In genomic region chr2:133666621-133667020, GRCh38 we compare ENCODE assay signal across 22 cellular contexts.
A peak's percentile ranks its signal among the peaks of the same experiment; 100 is the strongest.
DNase-seq lines count a peak whose midpoint lies in the region; ATAC-seq and TF ChIP-seq lines count a peak whose summit lies in the region.
"Had no signal": no experiment of that assay in that cellular context is flagged by ENCODE, and none has a peak within 500 bp of the region (broad histone marks: within the 10 kb centered on the region; RNA-seq: fewer than 3 reads in every experiment).

No MANE protein-coding gene starts in this region.

- H3K36me3 Mint-ChIP-seq in T-cell: no peaks in the 10 kb centered on the region
- H3K36me3 Mint-ChIP-seq: CD14-positive monocyte had no signal

- H3K27me3 ChIP-seq in SK-N-SH (ENCODE audit: insufficient read depth) (no peaks in the 10 kb centered on the region), PC-3 (ENCODE audit: low read length) (no peaks in the 10 kb centered on the region), fibroblast of lung (ENCODE audit: control insufficient read depth, insufficient read depth, low read length) (no peaks in the 10 kb centered on the region)
- H3K27me3 ChIP-seq: SJCRH30 had no signal

- H2AFZ ChIP-seq in SK-N-SH (ENCODE audit: low read depth) (no peak overlapping the region), PC-3 (ENCODE audit: low read length) (no peak overlapping the region), fibroblast of lung (ENCODE audit: low read length) (no peak overlapping the region)
- H2AFZ ChIP-seq: GM23338 had no signal

- H3K4me1 Mint-ChIP-seq in T-cell: no peaks in the 10 kb centered on the region
- H3K4me1 Mint-ChIP-seq: CD14-positive monocyte had no signal

- CTCF ChIA-PET in SK-N-SH (lab: Yijun Ruan, JAX) (no interaction called here), PC-3 (lab: Charles Lee) (interaction anchor here (0.7 kb wide), 1 partner anchor 45 kb away, joined by 3 read pairs; no protein-coding TSS in a partner anchor), T-cell (lab: Charles Lee) (no interaction called here)

- no peak for TF ChIP-seq RAD21 in SK-N-SH (IDR thresholded peaks at IDR 0.05; ENCODE audit: low read length)

- no peak overlapping the region for H3K27ac Mint-ChIP-seq in T-cell
- H3K27ac Mint-ChIP-seq: GM23338 had no signal

- H3K9me3 Mint-ChIP-seq in T-cell: peaks cover 8 to 14% (median 10%) of the 10 kb centered on the region in 3 donors
- H3K9me3 Mint-ChIP-seq: GM23338 had no signal

- H3F3A ChIP-seq in SK-N-SH (replicated peaks; ENCODE audit: insufficient read depth) (peaks cover 10% of the 10 kb centered on the region), PC-3 (ENCODE audit: low read length, unreplicated experiment) (no peaks in the 10 kb centered on the region)

- no peaks in the 10 kb centered on the region for H3K79me2 ChIP-seq in SK-N-SH (ENCODE audit: insufficient read depth)
- H3K79me2 ChIP-seq in PC-3 (ENCODE audit: low read length): no peaks in the 10 kb centered on the region
- H3K79me2 ChIP-seq in fibroblast of lung (ENCODE audit: control insufficient read depth, insufficient read depth, low read length): no peaks in the 10 kb centered on the region

- no TSS peak for BruUV-seq in PC-3 (replicated peaks; lab: Mats Ljungman, UMichigan)

- 11% methylated on average over 1 of the region's 1 CpG for WGBS in SK-N-SH (ENCODE audit: low lambda C conversion rate)
- WGBS in mesodermal cell (ENCODE audit: insufficient coverage in 2 of 2), 2 experiments: no CpG with 5 or more reads among the region's 1 CpG

- H3K9ac ChIP-seq in SK-N-SH (peak overlapping the region; percentile 40; the same call in 1 of the 2 replicates), PC-3 (ENCODE audit: low read length) (no peak overlapping the region), fibroblast of lung (ENCODE audit: insufficient read depth, low read length) (no peak overlapping the region)
- H3K9ac ChIP-seq: KMS-11 had no signal

- no peak overlapping the region for H3K4me3 ChIP-seq in SK-N-SH (ENCODE audit: low read depth in 2 of 2, low read length in 1 of 2)
- H3K4me3 ChIP-seq in PC-3 (ENCODE audit: low read length): no peak overlapping the region
- no peak overlapping the region for H3K4me3 ChIP-seq in fibroblast of lung (replicated peaks in 1 of 4; ENCODE audit: control extremely low read depth in 1 of 4, insufficient read depth in 1 of 4, low read depth in 3 of 4, low read length in 4 of 4)
- H3K4me3 ChIP-seq in mesodermal cell (ENCODE audit: extremely low read depth, insufficient read depth, low read length, poor library complexity, severe bottlenecking): no peak overlapping the region
- H3K4me3 ChIP-seq: GM12878, GM23338, SJCRH30 had no signal

- no peaks in the 10 kb centered on the region for H3K27me3 Mint-ChIP-seq in T-cell

- no peaks in the 10 kb centered on the region for H3K9me2 ChIP-seq in SK-N-SH
- no peaks in the 10 kb centered on the region for H3K9me2 ChIP-seq in PC-3 (replicated peaks; ENCODE audit: low read length)

- POLR2A ChIA-PET in SK-N-SH (lab: Yijun Ruan, JAX) (no interaction called here), PC-3 (lab: Charles Lee; ENCODE audit: unreplicated experiment) (no interaction called here), T-cell (lab: Charles Lee) (no interaction called here)

- no peak for TF ChIP-seq EP300 in SK-N-SH (IDR thresholded peaks at IDR 0.05; ENCODE audit: borderline replicate concordance in 1 of 2, low read depth in 1 of 2, low read length in 1 of 2)

- H3K4me1 ChIP-seq in SK-N-SH (ENCODE audit: control insufficient read depth in 1 of 2, insufficient read depth in 2 of 2, low read depth in 1 of 2, low read length in 1 of 2) (0 out of 4 replicates have a peak, but pooled peaks cover 0 to 7% of the 10 kb centered on the region in 2 experiments), PC-3 (ENCODE audit: insufficient read depth, low read length) (peaks cover 9% of the 10 kb centered on the region), fibroblast of lung (ENCODE audit: control insufficient read depth, extremely low read depth, insufficient read depth, low read length) (peaks cover 3% of the 10 kb centered on the region), mesodermal cell (ENCODE audit: control insufficient read depth, insufficient read depth, low read length, poor library complexity, severe bottlenecking) (peaks cover 5% of the 10 kb centered on the region)
- H3K4me1 ChIP-seq: SJCRH30 had no signal

- H3K36me3 ChIP-seq in SK-N-SH (replicated peaks in 1 of 2; ENCODE audit: control insufficient read depth in 1 of 2, insufficient read depth in 2 of 2, low read length in 1 of 2): no peaks in the 10 kb centered on the region
- no peaks in the 10 kb centered on the region; the same call in 1 of the 2 replicates for H3K36me3 ChIP-seq in PC-3 (ENCODE audit: low read depth, low read length)
- no peaks in the 10 kb centered on the region for H3K36me3 ChIP-seq in fibroblast of lung (ENCODE audit: control insufficient read depth, insufficient read depth, low read length)
- no peaks in the 10 kb centered on the region for H3K36me3 ChIP-seq in mesodermal cell (ENCODE audit: control insufficient read depth, insufficient read depth, low read length)
- H3K36me3 ChIP-seq: SJCRH30 had no signal

- intact Hi-C loops in PC-3 (cut with micrococcal nuclease): no loop called here

- H3K4me3 Mint-ChIP-seq in T-cell: no peak overlapping the region
- H3K4me3 Mint-ChIP-seq: CD14-positive monocyte, GM23338 had no signal

- DNase-seq in SK-N-SH (no peak), PC-3 (peak; percentile 14), fibroblast of lung (ENCODE audit: low read depth in 2 of 2) (no peak), LoVo (ENCODE audit: low spot score) (no peak), NCI-H82 treated with DMSO at 0.1 percent for 48 hours (lab: John Stamatoyannopoulos, UW; ENCODE audit: unreplicated experiment) (no peak), T-cell (no peak)
- DNase-seq: DMS79 treated with DMSO at 0.1 percent for 48 hours, GF-D8, NCI-H1417 treated with DMSO at 0.1 percent for 48 hours, NCI-H187 treated with DMSO at 0.1 percent for 48 hours, NCI-H2227 treated with DMSO at 0.1 percent for 48 hours, NCI-H510A treated with DMSO at 0.1 percent for 48 hours, NCI-H82, SJCRH30 had no signal

- H3K27ac ChIP-seq in SK-N-SH (ENCODE audit: low read depth in 2 of 2, low read length in 1 of 2): peak overlapping the region in 1 of 2 experiments; percentile 63; a peak in 2 of 4 replicates
- H3K27ac ChIP-seq in PC-3 (ENCODE audit: low read length): peak overlapping the region; percentile 64
- peak overlapping the region; percentile 56 for H3K27ac ChIP-seq in fibroblast of lung (ENCODE audit: insufficient read depth, low read length)
- peak overlapping the region; percentile 43 for H3K27ac ChIP-seq in mesodermal cell (ENCODE audit: low read depth, low read length, severe bottlenecking)
- H3K27ac ChIP-seq: 22Rv1, KMS-11, SJCRH30 had no signal

- ATAC-seq in SK-N-SH treated with all-trans-retinoic acid at 6 μM for 48 hours (no peak), PC-3 (no peak; the same call in 1 of the 2 replicates), T-cell (replicated peaks in 1 of 4) (no peak)
- ATAC-seq: GM12878, GM23338, HCT116 had no signal

- no peaks in the 10 kb centered on the region for H4K20me1 ChIP-seq in SK-N-SH (ENCODE audit: insufficient read depth)
- no peaks in the 10 kb centered on the region for H4K20me1 ChIP-seq in PC-3 (ENCODE audit: low read length)
- no peaks in the 10 kb centered on the region for H4K20me1 ChIP-seq in fibroblast of lung (ENCODE audit: control insufficient read depth, extremely low read depth, insufficient read depth, low read length)

- peaks cover 11% of the 10 kb centered on the region; the same call in 1 of the 2 replicates for H3K9me3 ChIP-seq in SK-N-SH
- H3K9me3 ChIP-seq in PC-3 (ENCODE audit: low read length): peaks cover 13% of the 10 kb centered on the region
- no peaks in the 10 kb centered on the region for H3K9me3 ChIP-seq in fibroblast of lung (ENCODE audit: control insufficient read depth, insufficient read depth, low read depth, low read length)
- no peaks in the 10 kb centered on the region for H3K9me3 ChIP-seq in mesodermal cell (ENCODE audit: control insufficient read depth, low read length)
- H3K9me3 ChIP-seq: SJCRH30 had no signal

- H3K4me2 ChIP-seq in SK-N-SH: 0 out of 2 replicates have a peak overlapping the region, but pooled peaks have one; percentile 21
- H3K4me2 ChIP-seq in PC-3 (ENCODE audit: low read length): no peak overlapping the region
- H3K4me2 ChIP-seq in fibroblast of lung (ENCODE audit: extremely low read depth, insufficient read depth, low read length): peak overlapping the region; percentile 15
- H3K4me2 ChIP-seq: GM23338, KMS-11 had no signal

- no peak for TF ChIP-seq CTCF in SK-N-SH (IDR thresholded peaks at IDR 0.05)
- TF ChIP-seq CTCF in PC-3 (conservative IDR thresholded peaks at IDR 0.05; ENCODE audit: low read depth, low read length): no peak
- no peak for TF ChIP-seq CTCF in fibroblast of lung (conservative IDR thresholded peaks at IDR 0.05 in 1 of 2, IDR thresholded peaks at IDR 0.05 in 1 of 2; ENCODE audit: low read depth in 1 of 2, low read length in 2 of 2)

TF ChIP-seq in SK-N-SH, 30 proteins besides CTCF, POLR2A, EP300 and RAD21 (continues in another document):
- TF ChIP-seq PBX3 (IDR thresholded peaks at IDR 0.05) (no peak), EZH2phosphoT487 (IDR thresholded peaks at IDR 0.05; ENCODE audit: borderline replicate concordance, low read depth) (no peak)

TF ChIP-seq in SK-N-SH treated with all-trans-retinoic acid at 6 μM for 48 hours, 23 proteins besides CTCF, POLR2A, EP300 and RAD21:
- TF ChIP-seq ZNF70 (CRISPR knock-in tag; IDR thresholded peaks at IDR 0.05): no peak
TF ChIP-seq in SK-N-SH treated with all-trans-retinoic acid at 6 μM for 48 hours: peak in this region for 0.
